Comparison of ENCODE assay signal across 18 cellular contexts in genomic region chr2:69280017-69280671, GRCh38.
DNase-seq lines count a peak whose midpoint lies in the region; ATAC-seq and TF ChIP-seq lines count a peak whose summit lies in the region.
"Had no signal": no experiment of that assay in that cellular context is flagged by ENCODE, and none has a peak within 500 bp of the region (broad histone marks: within the 10 kb centered on the region; RNA-seq: fewer than 3 reads in every experiment).

No MANE protein-coding gene starts in this region.

- no peaks in the 10 kb centered on the region for H3K9me2 ChIP-seq in hepatocyte (replicated peaks; ENCODE audit: insufficient read depth)

- H3K36me3 ChIP-seq in HEK293 (ENCODE audit: control insufficient read depth in 2 of 2, insufficient read depth in 1 of 2, low read length in 2 of 2) (no peaks in the 10 kb centered on the region), hepatocyte (replicated peaks; ENCODE audit: insufficient read depth, low read depth) (no peaks in the 10 kb centered on the region), neural progenitor cell (no peaks in the 10 kb centered on the region)

- H3K9ac ChIP-seq in neural progenitor cell: no peak overlapping the region

- WGBS in hepatocyte (ENCODE audit: low lambda C conversion rate, missing lambda C conversion rate): 78% methylated on average over 8 of the region's 8 CpGs

- no peak overlapping the region for H3K27ac ChIP-seq in HEK293 (ENCODE audit: extremely low read depth, low read depth, low read length)
- H3K27ac ChIP-seq in hepatocyte: peak overlapping the region; percentile 41
- no peak overlapping the region for H3K27ac ChIP-seq in neural progenitor cell
- H3K27ac ChIP-seq: HL-60, PC-9, SK-N-MC had no signal

- H3K9me3 Mint-ChIP-seq in neural progenitor cell: no peaks in the 10 kb centered on the region
- H3K9me3 Mint-ChIP-seq: CD4-positive, alpha-beta memory T cell had no signal

- H3K4me3 Mint-ChIP-seq in neural progenitor cell: no peak overlapping the region
- H3K4me3 Mint-ChIP-seq: CD4-positive, alpha-beta memory T cell had no signal

- H3K36me3 Mint-ChIP-seq in neural progenitor cell: no peaks in the 10 kb centered on the region
- H3K36me3 Mint-ChIP-seq: CD4-positive, alpha-beta memory T cell had no signal

- ATAC-seq in HG03045 (IDR thresholded peaks at IDR 0.05; ENCODE audit: unreplicated experiment): no peak

- H3K4me3 ChIP-seq in HEK293 (ENCODE audit: low read depth, low read length) (no peak overlapping the region), hepatocyte (no peak overlapping the region), neural progenitor cell (no peak overlapping the region)
- H3K4me3 ChIP-seq: PC-9, SK-N-MC had no signal

- H3F3A ChIP-seq in neural progenitor cell (ENCODE audit: low read depth): no peaks in the 10 kb centered on the region

- no peaks in the 10 kb centered on the region for H3K4me1 ChIP-seq in HEK293 (ENCODE audit: control insufficient read depth, insufficient read depth, low read length)
- H3K4me1 ChIP-seq in hepatocyte (ENCODE audit: insufficient read depth): peaks cover 4% of the 10 kb centered on the region
- no peaks in the 10 kb centered on the region for H3K4me1 ChIP-seq in neural progenitor cell

- H4K20me1 ChIP-seq in hepatocyte (ENCODE audit: insufficient read depth, poor library complexity, severe bottlenecking): no peaks in the 10 kb centered on the region
- H4K20me1 ChIP-seq in neural progenitor cell (ENCODE audit: low read depth): no peaks in the 10 kb centered on the region

- POLR2A ChIA-PET in HEK293 (lab: Yijun Ruan, JAX): no interaction called here

- H3K4me2 ChIP-seq in hepatocyte (no peak overlapping the region), neural progenitor cell (no peak overlapping the region)
- H3K4me2 ChIP-seq: PC-9 had no signal

- H2AFZ ChIP-seq in hepatocyte: no peak overlapping the region
- H2AFZ ChIP-seq in neural progenitor cell (replicated peaks): no peak overlapping the region
- H2AFZ ChIP-seq: PC-9 had no signal

- DNase-seq in GM03348 (ENCODE audit: low spot score) (peak; percentile 22), hepatocyte (ENCODE audit: low spot score) (no peak), myocyte (ENCODE audit: low read depth) (peak; percentile 71), neural progenitor cell (ENCODE audit: low spot score) (no peak)
- no peak for DNase-seq in activated CD4-positive, alpha-beta T cell treated with anti-CD3 and anti-CD28 coated beads, Interleukin-2, amount 50 U/mL, for 4 hours
- DNase-seq: Calu3; CD4-positive, alpha-beta memory T cell; DMS53; NCI-H1105 treated with DMSO at 0.1 percent for 48 hours; NCI-H1694 treated with DMSO at 0.1 percent for 48 hours; NCI-H2107; NCI-H2227 treated with DMSO at 0.1 percent for 48 hours; NCI-H524; PC-9 had no signal

- TF ChIP-seq CTCF in HEK293 (tag by site-specific recombination; IDR thresholded peaks at IDR 0.05) (no peak), hepatocyte (IDR thresholded peaks at IDR 0.05; ENCODE audit: poor library complexity) (no peak), neural progenitor cell (IDR thresholded peaks at IDR 0.05) (no peak)

- no peaks in the 10 kb centered on the region for H3K4me1 Mint-ChIP-seq in neural progenitor cell
- H3K4me1 Mint-ChIP-seq: CD4-positive, alpha-beta memory T cell had no signal

- H3K79me2 ChIP-seq in hepatocyte: no peaks in the 10 kb centered on the region
- no peaks in the 10 kb centered on the region for H3K79me2 ChIP-seq in neural progenitor cell (ENCODE audit: low read depth)

- H3K27me3 ChIP-seq in hepatocyte (no peaks in the 10 kb centered on the region), neural progenitor cell (no peaks in the 10 kb centered on the region)

- H3K9me3 ChIP-seq in HEK293 (ENCODE audit: control insufficient read depth, insufficient read depth, low read depth, low read length) (no peaks in the 10 kb centered on the region), hepatocyte (ENCODE audit: low read depth) (no peaks in the 10 kb centered on the region), neural progenitor cell (ENCODE audit: low read depth) (no peaks in the 10 kb centered on the region)

- CTCF ChIA-PET in HEK293 (lab: Yijun Ruan, JAX): interaction anchor here (0.6 kb wide), 1 partner anchor 376 kb away, joined by 4 read pairs; no protein-coding TSS in a partner anchor

- H3K27ac Mint-ChIP-seq in neural progenitor cell: no peak overlapping the region
- H3K27ac Mint-ChIP-seq: CD4-positive, alpha-beta memory T cell had no signal

- no peaks in the 10 kb centered on the region for H3K27me3 Mint-ChIP-seq in neural progenitor cell (ENCODE audit: insufficient read depth, low read depth)

TF ChIP-seq in HEK293, 187 proteins besides CTCF, POLR2A, EP300 and RAD21:
- no peak for TF ChIP-seq AEBP2 (tag by site-specific recombination; IDR thresholded peaks at IDR 0.05; ENCODE audit: borderline replicate concordance)
- TF ChIP-seq ZIC2 (tag by site-specific recombination; IDR thresholded peaks at IDR 0.05): peak; percentile 10; the same call in 1 of the 2 replicates

Comparison
In these comparisons a context has a peak if more than half of its experiments do, and no peak if none do; other contexts are left out.
1. DNase-seq: peak in GM03348 (single experiment) and myocyte (single experiment); none in hepatocyte (single experiment), neural progenitor cell (single experiment) and activated CD4-positive, alpha-beta T cell treated with anti-CD3 and anti-CD28 coated beads, Interleukin-2, amount 50 U/mL, for 4 hours (0 of 2).